ENCODE assay signal across 29 cellular contexts in genomic region chr2:77081597-77081996, GRCh38.
"Had no signal": no experiment of that assay in that cellular context is flagged by ENCODE, and none has a peak within 500 bp of the region (broad histone marks: within the 10 kb centered on the region; RNA-seq: fewer than 3 reads in every experiment).

No MANE protein-coding gene starts in this region.

- H3K4me2 ChIP-seq: neural progenitor cell, smooth muscle cell had no signal

- FAIRE-seq: urothelium cell line had no signal

- H3K36me3 ChIP-seq: neural progenitor cell, ovary, spleen, thoracic aorta, thyroid gland, tibial nerve, upper lobe of left lung, vagina had no signal

- ATAC-seq: natural killer cell; psoas muscle; right cardiac atrium; sciatic nerve; stimulated activated memory B cell treated with anti-CD40 and anti-IgM and Interleukin-4, amounts not matched to agents 10 μg/mL and 1 μg/mL and 100 μg/mL, for 72 hours; stimulated activated naive CD8-positive, alpha-beta T cell treated with anti-CD3 and anti-CD28 coated beads, Interleukin-15, amount 100 ng/mL, for 72 hours; stimulated activated naive CD8-positive, alpha-beta T cell treated with anti-CD3 and anti-CD28 coated beads, Interleukin-15, Interleukin-2, amounts not matched to agents 100 U/mL and 50 U/mL, for 24 hours had no signal

- H3K4me1 ChIP-seq: neural progenitor cell, parathyroid adenoma, psoas muscle, spleen, thyroid gland, tibial nerve, upper lobe of left lung, vagina had no signal

- H3K27me3 ChIP-seq: neural progenitor cell, ovary, spleen, thyroid gland, tibial nerve, upper lobe of left lung, vagina had no signal

- H3K27ac ChIP-seq: neural progenitor cell, ovary, parathyroid adenoma, psoas muscle, skin epidermis, spleen, thoracic aorta, thyroid gland, tibial nerve, upper lobe of left lung, vagina had no signal

- H3K4me3 ChIP-seq: neural progenitor cell, ovary, psoas muscle, skin epidermis, smooth muscle cell, spleen, thoracic aorta, thyroid gland, tibial nerve, upper lobe of left lung, vagina had no signal

- H2AFZ ChIP-seq: neural progenitor cell, parathyroid adenoma had no signal

- H3K9me3 ChIP-seq: ovary, psoas muscle, spleen, thoracic aorta, thyroid gland, tibial nerve, upper lobe of left lung, vagina had no signal

- H3K79me2 ChIP-seq: parathyroid adenoma had no signal

- DNase-seq: natural killer cell; occipital lobe; ovary; posterior cingulate gyrus; psoas muscle; right cardiac atrium; spleen; stimulated activated CD4-positive, alpha-beta T cell treated with anti-CD3 and anti-CD28 coated beads, Interleukin-12 subunit alpha, Interleukin-12 subunit beta, amount 100 ng/mL, for 4 hours; stimulated activated CD4-positive, alpha-beta T cell treated with anti-CD3 and anti-CD28 coated beads, Interleukin-1b, Interleukin-23, amount 100 ng/mL, for 48 hours; stimulated activated CD4-positive, alpha-beta T cell treated with anti-CD3 and anti-CD28 coated beads, Interleukin-4, amount 100 ng/mL, for 1 hour; stimulated activated CD4-positive, alpha-beta T cell treated with anti-CD3 and anti-CD28 coated beads, Interleukin-4, amount 100 ng/mL, for 4 hours; stimulated activated CD8-positive, alpha-beta memory T cell treated with anti-CD3 and anti-CD28 coated beads, Interleukin-4, amount 100 ng/mL, for 48 hours; stimulated activated naive CD4-positive, alpha-beta T cell; stimulated activated naive CD8-positive, alpha-beta T cell treated with anti-CD3 and anti-CD28 coated beads, Interleukin-15, amount 100 ng/mL, for 72 hours; stimulated activated naive CD8-positive, alpha-beta T cell treated with anti-CD3 and anti-CD28 coated beads, Interleukin-15, Interleukin-2, amounts not matched to agents 100 U/mL and 50 U/mL, for 24 hours; substantia nigra; thyroid gland; trophoblast cell; upper lobe of left lung had no signal

- H3K9ac ChIP-seq: neural progenitor cell, parathyroid adenoma had no signal
